2 cellular contexts compared by ENCODE assay signal in the genomic region with DNA sequence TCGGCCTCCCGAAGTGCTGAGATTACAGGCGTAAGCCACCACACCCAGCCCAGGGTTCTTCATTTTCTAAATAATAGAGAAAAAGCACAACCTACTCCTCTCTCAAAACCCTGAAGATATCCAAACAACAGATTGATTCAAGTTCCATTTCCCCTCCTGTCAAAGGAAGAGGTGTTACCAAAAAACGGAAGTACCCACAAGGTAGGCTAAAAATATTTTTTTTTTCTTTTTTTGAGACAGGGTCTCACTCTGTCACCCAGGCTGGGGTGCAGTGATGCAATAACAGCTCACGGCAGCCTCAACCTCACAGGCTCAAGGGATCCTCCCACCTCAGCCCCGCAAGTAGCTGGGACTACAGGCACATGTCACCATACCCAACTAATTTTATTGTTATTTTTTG.
TF ChIP-seq lines count a peak whose summit lies in the region.

No MANE protein-coding gene starts in this region.

TF ChIP-seq in GM12878, 131 proteins besides CTCF, POLR2A, EP300 and RAD21:
- TF ChIP-seq TCF7 (IDR thresholded peaks at IDR 0.05; ENCODE audit: borderline replicate concordance) = no peak
- no peak for TF ChIP-seq BMI1 (IDR thresholded peaks at IDR 0.05; ENCODE audit: borderline replicate concordance)
- no peak for TF ChIP-seq CREB1 (IDR thresholded peaks at IDR 0.05; ENCODE audit: low read depth)
- TF ChIP-seq MEF2B (IDR thresholded peaks at IDR 0.05; ENCODE audit: partially characterized antibody, poor library complexity, severe bottlenecking) = no peak
- no peak for TF ChIP-seq RAD51 (IDR thresholded peaks at IDR 0.05)
- no peak for TF ChIP-seq NR2F1 (conservative IDR thresholded peaks at IDR 0.05)
- no peak for TF ChIP-seq JUNB (IDR thresholded peaks at IDR 0.05)
- no peak for TF ChIP-seq KLF5 (IDR thresholded peaks at IDR 0.05; ENCODE audit: partially characterized antibody)
- TF ChIP-seq RBBP5 (conservative IDR thresholded peaks at IDR 0.05) = no peak
- TF ChIP-seq GATAD2B (conservative IDR thresholded peaks at IDR 0.05; ENCODE audit: low read depth) = no peak
- TF ChIP-seq, protein P1, sequence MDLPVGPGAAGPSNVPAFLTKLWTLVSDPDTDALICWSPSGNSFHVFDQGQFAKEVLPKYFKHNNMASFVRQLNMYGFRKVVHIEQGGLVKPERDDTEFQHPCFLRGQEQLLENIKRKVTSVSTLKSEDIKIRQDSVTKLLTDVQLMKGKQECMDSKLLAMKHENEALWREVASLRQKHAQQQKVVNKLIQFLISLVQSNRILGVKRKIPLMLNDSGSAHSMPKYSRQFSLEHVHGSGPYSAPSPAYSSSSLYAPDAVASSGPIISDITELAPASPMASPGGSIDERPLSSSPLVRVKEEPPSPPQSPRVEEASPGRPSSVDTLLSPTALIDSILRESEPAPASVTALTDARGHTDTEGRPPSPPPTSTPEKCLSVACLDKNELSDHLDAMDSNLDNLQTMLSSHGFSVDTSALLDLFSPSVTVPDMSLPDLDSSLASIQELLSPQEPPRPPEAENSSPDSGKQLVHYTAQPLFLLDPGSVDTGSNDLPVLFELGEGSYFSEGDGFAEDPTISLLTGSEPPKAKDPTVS (IDR thresholded peaks at IDR 0.05; ENCODE audit: low read depth, low read length) = no peak
- TF ChIP-seq RCOR1 (conservative IDR thresholded peaks at IDR 0.05; ENCODE audit: low read depth, low read length) = no peak
- TF ChIP-seq RELA (IDR thresholded peaks at IDR 0.05; ENCODE audit: borderline replicate concordance, partially characterized antibody) = no peak
- TF ChIP-seq ETV6 (conservative IDR thresholded peaks at IDR 0.05 in 1 of 2, IDR thresholded peaks at IDR 0.05 in 1 of 2; ENCODE audit: borderline replicate concordance in 1 of 2, low read depth in 1 of 2) = no peak
- TF ChIP-seq ZNF207 (IDR thresholded peaks at IDR 0.05; ENCODE audit: borderline replicate concordance) = no peak
- TF ChIP-seq, protein P2, sequence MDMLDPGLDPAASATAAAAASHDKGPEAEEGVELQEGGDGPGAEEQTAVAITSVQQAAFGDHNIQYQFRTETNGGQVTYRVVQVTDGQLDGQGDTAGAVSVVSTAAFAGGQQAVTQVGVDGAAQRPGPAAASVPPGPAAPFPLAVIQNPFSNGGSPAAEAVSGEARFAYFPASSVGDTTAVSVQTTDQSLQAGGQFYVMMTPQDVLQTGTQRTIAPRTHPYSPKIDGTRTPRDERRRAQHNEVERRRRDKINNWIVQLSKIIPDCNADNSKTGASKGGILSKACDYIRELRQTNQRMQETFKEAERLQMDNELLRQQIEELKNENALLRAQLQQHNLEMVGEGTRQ (IDR thresholded peaks at IDR 0.05; ENCODE audit: borderline replicate concordance, low read depth, low read length) = no peak
- no peak for TF ChIP-seq IRF4 (IDR thresholded peaks at IDR 0.05; ENCODE audit: low read depth, low read length)
- TF ChIP-seq, protein P3, sequence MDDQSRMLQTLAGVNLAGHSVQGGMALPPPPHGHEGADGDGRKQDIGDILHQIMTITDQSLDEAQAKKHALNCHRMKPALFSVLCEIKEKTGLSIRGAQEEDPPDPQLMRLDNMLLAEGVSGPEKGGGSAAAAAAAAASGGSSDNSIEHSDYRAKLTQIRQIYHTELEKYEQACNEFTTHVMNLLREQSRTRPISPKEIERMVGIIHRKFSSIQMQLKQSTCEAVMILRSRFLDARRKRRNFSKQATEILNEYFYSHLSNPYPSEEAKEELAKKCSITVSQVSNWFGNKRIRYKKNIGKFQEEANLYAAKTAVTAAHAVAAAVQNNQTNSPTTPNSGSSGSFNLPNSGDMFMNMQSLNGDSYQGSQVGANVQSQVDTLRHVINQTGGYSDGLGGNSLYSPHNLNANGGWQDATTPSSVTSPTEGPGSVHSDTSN (IDR thresholded peaks at IDR 0.05; ENCODE audit: insufficient replicate concordance, low read depth, low read length) = no peak
- no peak for TF ChIP-seq MEF2A (IDR thresholded peaks at IDR 0.05; ENCODE audit: insufficient read depth, low read depth, low read length)
- no peak for TF ChIP-seq STAT3 (IDR thresholded peaks at IDR 0.05; ENCODE audit: low read depth, low read length)

TF ChIP-seq in HEK293T, 16 proteins besides CTCF, POLR2A, EP300 and RAD21:
- no peak for TF ChIP-seq ARNT (IDR thresholded peaks at IDR 0.05)
- no peak for TF ChIP-seq NFRKB (IDR thresholded peaks at IDR 0.05)
- no peak for TF ChIP-seq CTBP1 (IDR thresholded peaks at IDR 0.05; ENCODE audit: borderline replicate concordance)
- no peak for TF ChIP-seq LEF1 (IDR thresholded peaks at IDR 0.05; ENCODE audit: borderline replicate concordance)
- no peak for TF ChIP-seq ELF4 (IDR thresholded peaks at IDR 0.05)
- TF ChIP-seq TARDBP (IDR thresholded peaks at IDR 0.05) = no peak
- TF ChIP-seq FOXA1 (IDR thresholded peaks at IDR 0.05) = no peak
- TF ChIP-seq SP1 (IDR thresholded peaks at IDR 0.05) = no peak
- TF ChIP-seq L3MBTL2 (conservative IDR thresholded peaks at IDR 0.05) = no peak
- TF ChIP-seq, protein P4, sequence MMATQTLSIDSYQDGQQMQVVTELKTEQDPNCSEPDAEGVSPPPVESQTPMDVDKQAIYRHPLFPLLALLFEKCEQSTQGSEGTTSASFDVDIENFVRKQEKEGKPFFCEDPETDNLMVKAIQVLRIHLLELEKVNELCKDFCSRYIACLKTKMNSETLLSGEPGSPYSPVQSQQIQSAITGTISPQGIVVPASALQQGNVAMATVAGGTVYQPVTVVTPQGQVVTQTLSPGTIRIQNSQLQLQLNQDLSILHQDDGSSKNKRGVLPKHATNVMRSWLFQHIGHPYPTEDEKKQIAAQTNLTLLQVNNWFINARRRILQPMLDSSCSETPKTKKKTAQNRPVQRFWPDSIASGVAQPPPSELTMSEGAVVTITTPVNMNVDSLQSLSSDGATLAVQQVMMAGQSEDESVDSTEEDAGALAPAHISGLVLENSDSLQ (IDR thresholded peaks at IDR 0.05) = no peak
- TF ChIP-seq HDGF (IDR thresholded peaks at IDR 0.05; ENCODE audit: borderline replicate concordance) = no peak
- no peak for TF ChIP-seq FOXM1 (IDR thresholded peaks at IDR 0.05; ENCODE audit: borderline replicate concordance)
TF ChIP-seq in HEK293T: peak in this region for 0.
